Comparison of ENCODE assay signal across 8 cellular contexts in the genomic region with DNA sequence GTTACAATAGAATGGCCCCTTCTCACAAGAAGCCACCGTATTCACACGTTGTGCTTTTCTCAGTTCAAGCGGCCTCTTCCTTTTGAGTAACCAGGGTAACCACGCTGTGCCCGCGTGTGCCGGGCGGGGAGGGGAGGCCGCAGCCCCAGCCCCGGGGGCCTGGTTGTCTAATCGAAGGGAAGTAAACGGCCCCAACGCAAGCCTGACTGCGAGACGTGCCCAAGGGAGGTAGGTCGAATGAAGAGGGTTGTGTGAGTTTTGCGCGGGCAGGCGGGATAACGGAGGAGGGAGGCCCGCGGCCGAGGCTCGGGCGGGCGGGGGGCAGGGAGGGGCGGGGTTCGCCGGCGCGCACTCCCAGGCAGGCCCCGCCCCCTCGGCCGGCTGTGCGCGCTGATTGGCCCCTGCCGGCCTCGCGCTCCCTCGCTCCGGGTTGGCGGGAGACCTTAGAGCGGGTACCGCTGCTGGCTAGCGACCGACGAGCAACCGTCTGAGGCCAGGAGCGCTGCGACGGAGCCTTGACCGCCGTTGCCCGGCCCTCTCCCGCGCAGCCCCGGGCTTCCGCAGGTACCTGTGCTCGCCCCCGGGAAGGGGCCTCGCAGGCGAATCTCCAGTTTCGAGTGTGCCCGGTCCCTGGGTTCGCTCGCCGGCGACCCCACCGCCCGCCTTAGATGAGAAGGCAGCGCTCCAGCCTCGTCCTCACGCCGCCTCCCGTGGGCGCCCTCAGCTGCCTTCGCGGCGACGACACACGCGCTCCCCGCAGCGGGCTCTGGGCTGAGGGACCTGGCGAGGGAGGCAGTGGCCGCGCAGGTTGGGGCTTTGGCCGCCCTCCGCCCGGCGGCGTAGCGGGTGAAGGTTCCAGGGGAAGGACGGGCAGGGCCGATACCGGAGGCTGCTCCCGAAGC. TPM values are rescaled to one million over a fixed set of nuclear protein-coding genes. Genes with fewer than 3 reads are reported as not detected.
DNase-seq lines count a peak whose midpoint lies in the region; ATAC-seq and TF ChIP-seq lines count a peak whose summit lies in the region.

A gene (plus strand): TSS at position 451 of the 902 bp plus-strand sequence. CDS start 5,181 bp downstream, outside the sequence.

- peaks cover 6 to 18% of the 10 kb centered on the region in 2 donors for H3K36me3 Mint-ChIP-seq in CD14-positive monocyte
- H3K36me3 Mint-ChIP-seq in T-helper 17 cell (ENCODE audit: low read depth), result peaks cover 2% of the 10 kb centered on the region

- no peaks in the 10 kb centered on the region for H3K9me3 ChIP-seq in T-helper 17 cell (ENCODE audit: control insufficient read depth, low read length, poor library complexity, severe bottlenecking)
- H3K9me3 ChIP-seq in ascending aorta, result no peaks in the 10 kb centered on the region
- no peaks in the 10 kb centered on the region for H3K9me3 ChIP-seq in right cardiac atrium (ENCODE audit: control insufficient read depth, low read length)

- 2% methylated on average over 97 of the region's 97 CpGs for WGBS in right cardiac atrium

- H3K36me3 ChIP-seq in ascending aorta, result peaks cover 15 to 17% of the 10 kb centered on the region in 2 donors

- no peaks in the 10 kb centered on the region for H3K27me3 ChIP-seq in ascending aorta
- no peaks in the 10 kb centered on the region for H3K27me3 ChIP-seq in right cardiac atrium (ENCODE audit: control insufficient read depth, insufficient read depth)

- H3K4me1 ChIP-seq in ascending aorta, result peaks cover 11% of the 10 kb centered on the region in 2 donors
- no peaks in the 10 kb centered on the region for H3K4me1 ChIP-seq in right cardiac atrium (ENCODE audit: control insufficient read depth, insufficient read depth, low read length)

- H3K4me1 Mint-ChIP-seq in CD14-positive monocyte (peaks cover 16% of the 10 kb centered on the region), T-helper 17 cell (peaks cover 10% of the 10 kb centered on the region)

- peak; percentile 50 for DNase-seq in CD14-positive monocyte (ENCODE audit: low spot score)
- DNase-seq in HK-2 (ENCODE audit: unreplicated experiment), result peak; percentile 88
- peak; percentile 75 to 85 (median 78) for DNase-seq in T-helper 17 cell
- DNase-seq in ascending aorta (ENCODE audit: low spot score in 2 of 2), result peak; percentile 36 to 85
- DNase-seq in right cardiac atrium, result peak; percentile 83 to 93 (median 90)
- peak; percentile 23 for DNase-seq in retinal pigment epithelial cell (ENCODE audit: low read depth)
- DNase-seq in AML-193 (lab: John Stamatoyannopoulos, UW), result no peak

- H3K27me3 Mint-ChIP-seq in CD14-positive monocyte (ENCODE audit: low read depth in 3 of 3) (peaks cover 7 to 17% (median 11%) of the 10 kb centered on the region in 3 donors), T-helper 17 cell (no peaks in the 10 kb centered on the region)

- H3K4me3 ChIP-seq in ascending aorta (peak within 1 kb of the TSS; percentile 58 to 69), right cardiac atrium (ENCODE audit: low read length) (peak within 1 kb of the TSS; percentile 31), retinal pigment epithelial cell (ENCODE audit: low read length) (peak within 1 kb of the TSS; percentile 56)

- H3K27ac ChIP-seq in ascending aorta, result peak within 1 kb of the TSS in 1 of 2 donors; percentile 55
- H3K27ac ChIP-seq in right cardiac atrium (ENCODE audit: low read length), result no peak within 1 kb of the TSS

- H3K27ac Mint-ChIP-seq in CD14-positive monocyte, result peak within 1 kb of the TSS in 1 of 7 donors; percentile 64
- peak within 1 kb of the TSS; percentile 91 for H3K27ac Mint-ChIP-seq in T-helper 17 cell

- TF ChIP-seq CTCF in CD14-positive monocyte (IDR thresholded peaks at IDR 0.05) (no peak), ascending aorta (IDR thresholded peaks at IDR 0.05) (peak in 2 of 3 experiments; percentile 9 to 23), retinal pigment epithelial cell (conservative IDR thresholded peaks at IDR 0.05; ENCODE audit: low read depth, low read length) (no peak)

- intact Hi-C loops in CD14-positive monocyte (cut with micrococcal nuclease), result no loop called here
- intact Hi-C loops in ascending aorta (cut with DNase I), result loop anchor here (2.0 kb wide), 1 partner anchor 244 kb away; no protein-coding TSS in a partner anchor
- intact Hi-C loops in right cardiac atrium (cut with DNase I), result no loop called here

- ATAC-seq in GM19452 (IDR thresholded peaks at IDR 0.05; ENCODE audit: unreplicated experiment) (peak; percentile 82), T-helper 17 cell (peak; percentile 87), right cardiac atrium (peak; percentile 96 to 97)

- H3K9me3 Mint-ChIP-seq in CD14-positive monocyte, result peaks cover 0 to 6% (median 0%) of the 10 kb centered on the region in 7 donors

- H3K4me3 Mint-ChIP-seq in CD14-positive monocyte (peak within 1 kb of the TSS; percentile 77 to 85), T-helper 17 cell (peak within 1 kb of the TSS; percentile 88)

RNA-seq across cellular contexts. Expression of the gene that starts here (rescaled TPM):
- polyA plus RNA-seq in CD14-positive monocyte (not detected), right cardiac atrium (0.27 TPM)
- total RNA-seq in T-helper 17 cell (10 to 100 TPM; 11.2 to 18.7 TPM), ascending aorta (0.32 TPM), right cardiac atrium (1 to 10 TPM in 1 of 4 donors, under 1 TPM in 1, not detected in 2; 0.56 to 1.3 TPM)

Comparison
In these comparisons a context has a peak if more than half of its experiments do, and no peak if none do; other contexts are left out.
1. Peak in DNase-seq in CD14-positive monocyte; RNA of the gene not detected or under 1 TPM.
2. Peak in DNase-seq and H3K4me3 ChIP-seq in ascending aorta; RNA of the gene not detected or under 1 TPM.
3. DNase-seq: peak in HK-2 (single experiment), T-helper 17 cell (3 of 3), right cardiac atrium (3 of 3) and retinal pigment epithelial cell (single experiment); none in AML-193 (0 of 2).
4. CTCF ChIP-seq: peak in ascending aorta (2 of 3); none in CD14-positive monocyte (single experiment) and retinal pigment epithelial cell (single experiment).
5. Peak in every context shown above with its lines, with median percentiles within 50 percentile points of each other: ATAC-seq and H3K4me3 ChIP-seq.